8 cellular contexts compared by ENCODE assay signal in genomic region chr10:35089641-35090161, GRCh38. TPM values are rescaled to one million over a fixed set of nuclear protein-coding genes. Genes with fewer than 3 reads are reported as not detected.
DNase-seq lines count a peak whose midpoint lies in the region; ATAC-seq lines count a peak whose summit lies in the region.

No MANE protein-coding gene starts in this region.

- H3K9ac ChIP-seq in mucosa of stomach (ENCODE audit: low read length) = peak overlapping the region; percentile 88

- H3K9me3 Mint-ChIP-seq in CD4-positive, alpha-beta memory T cell = peaks cover 0 to 4% (median 0%) of the 10 kb centered on the region in 8 donors

- DNase-seq in CD4-positive, alpha-beta memory T cell = peak; percentile 23 to 53 (median 33)
- DNase-seq in T-helper 17 cell = no peak
- peak; percentile 17 for DNase-seq in epidermal melanocyte (ENCODE audit: insufficient read length, low spot score)
- DNase-seq in NCI-H1694 treated with DMSO at 0.1 percent for 48 hours (lab: John Stamatoyannopoulos, UW) = no peak
- no peak for DNase-seq in H4 (ENCODE audit: low spot score)

- peaks cover 0 to 1% of the 10 kb centered on the region in 2 donors for H3K27me3 Mint-ChIP-seq in CD4-positive, alpha-beta memory T cell
- H3K27me3 Mint-ChIP-seq in T-helper 17 cell = no peaks in the 10 kb centered on the region

- H3K9me3 ChIP-seq in CD4-positive, alpha-beta memory T cell (ENCODE audit: control insufficient read depth in 1 of 2, low read length in 2 of 2) = no peaks in the 10 kb centered on the region
- no peaks in the 10 kb centered on the region for H3K9me3 ChIP-seq in T-helper 17 cell (ENCODE audit: control insufficient read depth, low read length, poor library complexity, severe bottlenecking)
- no peaks in the 10 kb centered on the region for H3K9me3 ChIP-seq in mucosa of stomach (ENCODE audit: control insufficient read depth, low read length)

- peak overlapping the region; percentile 94 to 99 (median 96) for H3K4me3 Mint-ChIP-seq in CD4-positive, alpha-beta memory T cell
- peak overlapping the region; percentile 94 for H3K4me3 Mint-ChIP-seq in T-helper 17 cell

- CTCF ChIA-PET in CD4-positive, alpha-beta memory T cell (lab: Charles Lee; ENCODE audit: partially characterized antibody) = interaction anchor here (1.0 to 2.4 kb wide), 2 partner anchors 15 to 128 kb away, joined by 3 to 8 read pairs; no protein-coding TSS in a partner anchor

- POLR2A ChIA-PET in CD4-positive, alpha-beta memory T cell (lab: Charles Lee; ENCODE audit: partially characterized antibody) = interaction anchor here (1.3 to 4.1 kb wide), 9 partner anchors 9 to 247 kb away, joined by 4 to 45 read pairs (median 5); partner anchors contain the start of genes CCNY and CREM

- H3K4me1 ChIP-seq in CD4-positive, alpha-beta memory T cell (ENCODE audit: insufficient read depth, low read length) = peaks cover 49% of the 10 kb centered on the region
- peaks cover 20% of the 10 kb centered on the region for H3K4me1 ChIP-seq in mucosa of stomach (ENCODE audit: control insufficient read depth, insufficient read depth, low read length)

- H3K4me3 ChIP-seq in CD4-positive, alpha-beta memory T cell (ENCODE audit: low read length in 2 of 2) = peak overlapping the region; percentile 47 to 90
- peak overlapping the region; percentile 54 for H3K4me3 ChIP-seq in mucosa of stomach (ENCODE audit: low read length)

- peaks cover 37 to 57% (median 45%) of the 10 kb centered on the region in 4 donors for H3K4me1 Mint-ChIP-seq in CD4-positive, alpha-beta memory T cell
- H3K4me1 Mint-ChIP-seq in T-helper 17 cell = peaks cover 40% of the 10 kb centered on the region

- H3K27me3 ChIP-seq in CD4-positive, alpha-beta memory T cell (ENCODE audit: insufficient read depth, low read length) = no peaks in the 10 kb centered on the region
- H3K27me3 ChIP-seq in mucosa of stomach (ENCODE audit: control insufficient read depth, insufficient read depth, low read length) = no peaks in the 10 kb centered on the region

- peak overlapping the region; percentile 94 to 97 (median 95) for H3K27ac Mint-ChIP-seq in CD4-positive, alpha-beta memory T cell
- peak overlapping the region; percentile 89 for H3K27ac Mint-ChIP-seq in T-helper 17 cell

- no peaks in the 10 kb centered on the region for H3K36me3 ChIP-seq in CD4-positive, alpha-beta memory T cell (ENCODE audit: insufficient read depth, low read length)
- no peaks in the 10 kb centered on the region for H3K36me3 ChIP-seq in mucosa of stomach (ENCODE audit: control insufficient read depth, insufficient read depth, low read length)

- ATAC-seq in GM19025 (IDR thresholded peaks at IDR 0.05; ENCODE audit: low read depth, unreplicated experiment) (peak; percentile 30), HG03108 (IDR thresholded peaks at IDR 0.05; ENCODE audit: unreplicated experiment) (peak; percentile 25), T-helper 17 cell (peak; percentile 15)

- peak overlapping the region; percentile 89 for H3K27ac ChIP-seq in CD4-positive, alpha-beta memory T cell (ENCODE audit: low read depth, low read length)

- H3K36me3 Mint-ChIP-seq in CD4-positive, alpha-beta memory T cell = peaks cover 7 to 26% of the 10 kb centered on the region in 2 donors
- peaks cover 5% of the 10 kb centered on the region for H3K36me3 Mint-ChIP-seq in T-helper 17 cell (ENCODE audit: low read depth)

- intact Hi-C loops in CD4-positive, alpha-beta memory T cell (cut with micrococcal nuclease) = loop anchor here (1.0 to 5.0 kb wide), 3 partner anchors 37 to 248 kb away; partner anchors contain the start of genes CCNY and CREM

RNA-seq across cellular contexts. Expression of gene CUL2, which starts 0.4 kb away (rescaled TPM):
- 10 to 100 TPM; 34.6 to 37.8 TPM for total RNA-seq in CD4-positive, alpha-beta memory T cell
- polyA plus RNA-seq in CD4-positive, alpha-beta memory T cell = 10 to 100 TPM; 22.8 to 28.3 TPM
- total RNA-seq in T-helper 17 cell = 10 to 100 TPM; 25.6 to 36.9 TPM
- 9.4 and 17.3 TPM in 2 replicates for total RNA-seq in H4 (2014; rRNA removed; shearing (Covaris generic))

RNA-seq across cellular contexts. Expression of gene CREM, which starts 36.9 kb away (rescaled TPM):
- total RNA-seq in CD4-positive, alpha-beta memory T cell = 10 to 100 TPM; 17.8 to 22.3 TPM
- 10 to 100 TPM; 30.6 to 66.4 TPM for polyA plus RNA-seq in CD4-positive, alpha-beta memory T cell
- 10 to 100 TPM; 50.8 to 79.2 TPM for total RNA-seq in T-helper 17 cell
- 45.6 and 48.0 TPM in 2 replicates for total RNA-seq in H4 (2014; rRNA removed; shearing (Covaris generic))

Comparison
In these comparisons a context has a peak if more than half of its experiments do, and no peak if none do; other contexts are left out.
1. DNase-seq: peak in CD4-positive, alpha-beta memory T cell (5 of 5) and epidermal melanocyte (single experiment); none in T-helper 17 cell (0 of 3), NCI-H1694 treated with DMSO at 0.1 percent for 48 hours (single experiment) and H4 (single experiment).
2. Peak in every context shown above with its lines, with median percentiles within 50 percentile points of each other: ATAC-seq.